Comparison of ENCODE assay signal across 10 cellular contexts in the genomic region with DNA sequence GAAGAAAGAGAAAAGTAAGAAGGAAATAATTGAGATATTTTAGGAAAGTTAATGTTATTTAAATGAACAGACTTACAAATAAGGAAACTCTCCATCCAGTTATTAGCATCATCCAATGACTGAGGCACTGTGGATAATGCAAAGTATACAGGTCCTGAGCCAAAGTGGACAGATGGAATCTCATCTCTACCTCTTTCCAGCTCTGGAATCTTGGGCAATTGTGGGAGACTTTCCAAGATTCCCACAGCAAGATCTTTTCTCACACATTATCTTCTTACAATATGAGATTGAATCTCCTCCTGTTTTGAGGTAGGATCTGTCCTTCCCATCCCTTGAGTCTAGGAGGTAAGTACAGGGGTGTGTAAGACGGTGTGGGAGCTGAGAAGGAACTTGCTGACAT. TPM values are rescaled to one million over a fixed set of nuclear protein-coding genes. Genes with fewer than 3 reads are reported as not detected.
"Had no signal": no experiment of that assay in that cellular context is flagged by ENCODE, and none has a peak within 500 bp of the region (broad histone marks: within the 10 kb centered on the region; RNA-seq: fewer than 3 reads in every experiment).

No MANE protein-coding gene starts in this region.

- H2AFZ ChIP-seq: GM23338 had no signal

- FAIRE-seq: HepG2 had no signal

- DNase-seq: H7, HFFc6, KBM-7 had no signal

- H3K4me1 ChIP-seq: HAP-1 had no signal

- H3K27ac ChIP-seq: HL-60 had no signal

- H3K36me3 ChIP-seq: HAP-1 had no signal

- H3K4me2 ChIP-seq: GM23338 had no signal

- H3K4me3 ChIP-seq: GM23338, HAP-1 had no signal

- H3K9me3 ChIP-seq: HAP-1 had no signal

RNA-seq across cellular contexts. Expression of a gene that starts 28.9 kb away (rescaled TPM):
- total RNA-seq: GM23338, H4, HepG2, HFFc6, HT1080 had no signal
- polyA plus RNA-seq: GM23338, HepG2, IgD-negative memory B cell had no signal
